1 cellular context compared by ENCODE assay signal in genomic region chr16:57971848-57972247, GRCh38.
A peak's percentile ranks its signal among the peaks of the same experiment; 100 is the strongest.
TF ChIP-seq lines count a peak whose summit lies in the region.

No MANE protein-coding gene starts in this region.

TF ChIP-seq in HepG2, 621 proteins besides CTCF, POLR2A, EP300 and RAD21:
- TF ChIP-seq ZNF790 (CRISPR knock-in tag; IDR thresholded peaks at IDR 0.05; ENCODE audit: borderline replicate concordance) (no peak), GATAD2A (CRISPR knock-in tag; IDR thresholded peaks at IDR 0.05) (no peak), FOSL2 (CRISPR knock-in tag; IDR thresholded peaks at IDR 0.05) (no peak), THYN1 (CRISPR knock-in tag; IDR thresholded peaks at IDR 0.05; ENCODE audit: borderline replicate concordance, low read depth) (no peak), LCORL (IDR thresholded peaks at IDR 0.05) (peak; percentile 53; the same call in 1 of the 2 replicates), LCORL (CRISPR knock-in tag; IDR thresholded peaks at IDR 0.05) (no peak), MTF2 (CRISPR knock-in tag; IDR thresholded peaks at IDR 0.05; ENCODE audit: borderline replicate concordance) (no peak), ASH2L (IDR thresholded peaks at IDR 0.05; ENCODE audit: insufficient read length, low read depth, low read length) (no peak), IRX3 (CRISPR knock-in tag; IDR thresholded peaks at IDR 0.05; ENCODE audit: borderline replicate concordance, low read depth) (no peak)
- TF ChIP-seq, protein P1, sequence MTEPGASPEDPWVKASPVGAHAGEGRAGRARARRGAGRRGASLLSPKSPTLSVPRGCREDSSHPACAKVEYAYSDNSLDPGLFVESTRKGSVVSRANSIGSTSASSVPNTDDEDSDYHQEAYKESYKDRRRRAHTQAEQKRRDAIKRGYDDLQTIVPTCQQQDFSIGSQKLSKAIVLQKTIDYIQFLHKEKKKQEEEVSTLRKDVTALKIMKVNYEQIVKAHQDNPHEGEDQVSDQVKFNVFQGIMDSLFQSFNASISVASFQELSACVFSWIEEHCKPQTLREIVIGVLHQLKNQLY (CRISPR knock-in tag; IDR thresholded peaks at IDR 0.05), result no peak
TF ChIP-seq in HepG2: peak in this region for 1.
